30 cellular contexts compared by ENCODE assay signal in genomic region chr21:35764586-35764985, GRCh38.
"Had no signal": no experiment of that assay in that cellular context is flagged by ENCODE, and none has a peak within 500 bp of the region (broad histone marks: within the 10 kb centered on the region; RNA-seq: fewer than 3 reads in every experiment).

No MANE protein-coding gene starts in this region.

- H3K27ac ChIP-seq: adrenal gland, body of pancreas, Peyer's patch, VCaP had no signal

- H3K36me3 Mint-ChIP-seq: activated CD4-positive, alpha-beta memory T cell treated with anti-CD3 and anti-CD28 coated beads for 36 hours; activated naive CD4-positive, alpha-beta T cell treated with anti-CD3 and anti-CD28 coated beads, Interleukin-2, amount 50 U/mL, for 72 hours had no signal

- H3K4me1 ChIP-seq: adrenal gland, body of pancreas, Peyer's patch had no signal

- H3K9me3 Mint-ChIP-seq: activated B cell treated with CpG ODN at 0.5 μM for 24 hours; activated CD4-positive, alpha-beta memory T cell treated with anti-CD3 and anti-CD28 coated beads for 36 hours; activated naive CD4-positive, alpha-beta T cell treated with anti-CD3 and anti-CD28 coated beads for 36 hours; activated naive CD4-positive, alpha-beta T cell treated with anti-CD3 and anti-CD28 coated beads, Interleukin-2, amount 50 U/mL, for 72 hours; activated T-cell treated with anti-CD3 and anti-CD28 coated beads, Interleukin-2, amount 50 U/mL, for 4 hours; activated T-helper 1 cell treated with anti-CD3 and anti-CD28 coated beads, Interleukin-12 subunit alpha, Interleukin-12 subunit beta, Interleukin-2, Interleukin-4 antibody, amounts not matched to agents 30 ng/mL and 10 ng/mL and 1 ng/mL, durations not matched to agents 14 hours and 24 hours and 36 hours had no signal

- H3K4me3 ChIP-seq: adrenal gland, body of pancreas, Peyer's patch had no signal

- H3K27me3 ChIP-seq: adrenal gland, body of pancreas, Peyer's patch had no signal

- DNase-seq: activated B cell treated with CpG ODN at 0.5 μM for 24 hours; activated CD4-positive, alpha-beta memory T cell treated with anti-CD3 and anti-CD28 coated beads for 36 hours; activated CD4-positive, alpha-beta T cell treated with anti-CD3 and anti-CD28 coated beads for 4 hours; activated CD4-positive, alpha-beta T cell treated with anti-CD3 and anti-CD28 coated beads, Interleukin-2, amount 50 U/mL, for 1 hour; activated CD4-positive, CD25-positive, alpha-beta regulatory T cell treated with anti-CD3 and anti-CD28 coated beads, Interleukin-2, amount 50 U/mL, for 72 hours; activated CD8-positive, alpha-beta memory T cell treated with anti-CD3 and anti-CD28 coated beads, Interleukin-2, amount 50 U/mL, for 4 hours; activated gamma-delta T cell treated with Interleukin-2 at 50 U/mL for 16 hours; activated naive CD4-positive, alpha-beta T cell treated with anti-CD3 and anti-CD28 coated beads for 36 hours; activated T-cell treated with anti-CD3 and anti-CD28 coated beads for 4 hours; activated T-cell treated with anti-CD3 and anti-CD28 coated beads, Interleukin-2, amount 50 U/mL, for 4 hours; adrenal gland; body of pancreas; central memory CD4-positive, alpha-beta T cell; NCI-H1105; NCI-H1417 treated with DMSO at 0.1 percent for 48 hours; NCI-H187 treated with DMSO at 0.1 percent for 48 hours; NCI-H2081; NCI-H345; NCI-H524 treated with DMSO at 0.1 percent for 48 hours; PC-3; Peyer's patch; Right ventricle myocardium superior; RPMI8226; SW 1271; T-helper 1 cell; T-helper 2 cell; T-helper 9 cell had no signal

- H3K9me3 ChIP-seq: adrenal gland, body of pancreas, Peyer's patch had no signal

- H3K27ac Mint-ChIP-seq: activated B cell treated with CpG ODN at 0.5 μM for 24 hours; activated CD4-positive, alpha-beta memory T cell treated with anti-CD3 and anti-CD28 coated beads for 36 hours; activated naive CD4-positive, alpha-beta T cell treated with anti-CD3 and anti-CD28 coated beads for 36 hours; activated naive CD4-positive, alpha-beta T cell treated with anti-CD3 and anti-CD28 coated beads, Interleukin-2, amount 50 U/mL, for 72 hours; activated T-helper 1 cell treated with anti-CD3 and anti-CD28 coated beads, Interleukin-12 subunit alpha, Interleukin-12 subunit beta, Interleukin-2, Interleukin-4 antibody, amounts not matched to agents 30 ng/mL and 10 ng/mL and 1 ng/mL, durations not matched to agents 14 hours and 24 hours and 36 hours had no signal

- H3K36me3 ChIP-seq: adrenal gland, Peyer's patch had no signal

- H3K4me3 Mint-ChIP-seq: activated B cell treated with CpG ODN at 0.5 μM for 24 hours; activated CD4-positive, alpha-beta memory T cell treated with anti-CD3 and anti-CD28 coated beads for 36 hours; activated naive CD4-positive, alpha-beta T cell treated with anti-CD3 and anti-CD28 coated beads for 36 hours; activated T-cell treated with anti-CD3 and anti-CD28 coated beads, Interleukin-2, amount 50 U/mL, for 4 hours; activated T-helper 1 cell treated with anti-CD3 and anti-CD28 coated beads, Interleukin-12 subunit alpha, Interleukin-12 subunit beta, Interleukin-2, Interleukin-4 antibody, amounts not matched to agents 30 ng/mL and 10 ng/mL and 1 ng/mL, durations not matched to agents 14 hours and 24 hours and 36 hours had no signal

- H3K4me1 Mint-ChIP-seq: activated B cell treated with CpG ODN at 0.5 μM for 24 hours had no signal

- ATAC-seq: activated naive CD4-positive, alpha-beta T cell treated with anti-CD3 and anti-CD28 coated beads, Interleukin-2, amount 50 U/mL, for 72 hours; activated T-cell treated with anti-CD3 and anti-CD28 coated beads, Interleukin-2, amount 50 U/mL, for 4 hours; body of pancreas; PC-3 had no signal
